34 cellular contexts compared by ENCODE assay signal in genomic region chr6:110105296-110105695, GRCh38.
"Had no signal": no experiment of that assay in that cellular context is flagged by ENCODE, and none has a peak within 500 bp of the region (broad histone marks: within the 10 kb centered on the region; RNA-seq: fewer than 3 reads in every experiment).

No MANE protein-coding gene starts in this region.

- H3K9me3 ChIP-seq: ascending aorta, breast epithelium, esophagus squamous epithelium, gastroesophageal sphincter, heart right ventricle had no signal

- H3K4me1 ChIP-seq: ascending aorta, breast epithelium, esophagus squamous epithelium, gastroesophageal sphincter, heart right ventricle had no signal

- H3K36me3 ChIP-seq: breast epithelium had no signal

- ATAC-seq: activated CD4-positive, CD25-positive, alpha-beta regulatory T cell treated with anti-CD3 and anti-CD28 coated beads, Interleukin-2, amount 50 U/mL, for 24 hours; activated CD8-positive, alpha-beta memory T cell treated with anti-CD3 and anti-CD28 coated beads, Interleukin-2, amount 10 ng/mL, durations not matched to agents 7 days and 5 days; activated CD8-positive, alpha-beta T cell treated with anti-CD3 and anti-CD28 coated beads, Interleukin-2, amount 10 ng/mL, durations not matched to agents 7 days and 5 days; activated naive CD4-positive, alpha-beta T cell treated with anti-CD3 and anti-CD28 coated beads, Interleukin-2, amount 50 U/mL, for 72 hours; activated T-cell treated with anti-CD3 and anti-CD28 coated beads, Interleukin-2, amount 50 U/mL, for 72 hours; effector memory CD8-positive, alpha-beta T cell; gastroesophageal sphincter; heart right ventricle; T-helper 17 cell had no signal

- FAIRE-seq: colon, endometrium, endothelial cell of umbilical vein had no signal

- H3K27ac ChIP-seq: ascending aorta, breast epithelium, cardiac muscle cell, epithelial cell of prostate, esophagus squamous epithelium, gastroesophageal sphincter, heart right ventricle, WERI-Rb-1 had no signal

- H3K27me3 ChIP-seq: ascending aorta, breast epithelium, cardiac muscle cell, esophagus squamous epithelium, gastroesophageal sphincter, heart right ventricle had no signal

- DNase-seq: activated B cell treated with CpG ODN at 0.5 μM for 24 hours; activated CD4-positive, alpha-beta memory T cell treated with anti-CD3 and anti-CD28 coated beads for 36 hours; activated CD4-positive, alpha-beta T cell treated with anti-CD3 and anti-CD28 coated beads for 48 hours; activated CD8-positive, alpha-beta memory T cell treated with anti-CD3 and anti-CD28 coated beads, Interleukin-2, amount 10 ng/mL, durations not matched to agents 7 days and 5 days; activated CD8-positive, alpha-beta memory T cell treated with anti-CD3 and anti-CD28 coated beads, Interleukin-2, amount 50 U/mL, for 4 hours; activated CD8-positive, alpha-beta T cell treated with anti-CD3 and anti-CD28 coated beads, Interleukin-2, amount 10 ng/mL, durations not matched to agents 7 days and 5 days; activated gamma-delta T cell; activated naive CD4-positive, alpha-beta T cell; activated naive CD4-positive, alpha-beta T cell treated with anti-CD3 and anti-CD28 coated beads, Interleukin-2, amount 10 ng/mL, durations not matched to agents 7 days and 5 days; activated naive CD8-positive, alpha-beta T cell treated with anti-CD3 and anti-CD28 coated beads, Interleukin-2, amount 10 ng/mL, durations not matched to agents 7 days and 5 days; activated T-cell treated with anti-CD3 and anti-CD28 coated beads, Interleukin-2, amount 50 U/mL, for 24 hours; activated T-cell treated with anti-CD3 and anti-CD28 coated beads, Interleukin-2, amount 50 U/mL, for 72 hours; central memory CD4-positive, alpha-beta T cell; cortex of kidney; dermis blood vessel endothelial cell; effector CD4-positive, alpha-beta T cell; effector memory CD8-positive, alpha-beta T cell; esophagus squamous epithelium; foreskin melanocyte; heart right ventricle; T-helper 1 cell; T-helper 17 cell; T1000; WERI-Rb-1 had no signal

- H3K4me3 ChIP-seq: ascending aorta, breast epithelium, cardiac muscle cell, esophagus squamous epithelium, gastroesophageal sphincter, heart right ventricle had no signal
